8 cellular contexts compared by ENCODE assay signal in the genomic region with DNA sequence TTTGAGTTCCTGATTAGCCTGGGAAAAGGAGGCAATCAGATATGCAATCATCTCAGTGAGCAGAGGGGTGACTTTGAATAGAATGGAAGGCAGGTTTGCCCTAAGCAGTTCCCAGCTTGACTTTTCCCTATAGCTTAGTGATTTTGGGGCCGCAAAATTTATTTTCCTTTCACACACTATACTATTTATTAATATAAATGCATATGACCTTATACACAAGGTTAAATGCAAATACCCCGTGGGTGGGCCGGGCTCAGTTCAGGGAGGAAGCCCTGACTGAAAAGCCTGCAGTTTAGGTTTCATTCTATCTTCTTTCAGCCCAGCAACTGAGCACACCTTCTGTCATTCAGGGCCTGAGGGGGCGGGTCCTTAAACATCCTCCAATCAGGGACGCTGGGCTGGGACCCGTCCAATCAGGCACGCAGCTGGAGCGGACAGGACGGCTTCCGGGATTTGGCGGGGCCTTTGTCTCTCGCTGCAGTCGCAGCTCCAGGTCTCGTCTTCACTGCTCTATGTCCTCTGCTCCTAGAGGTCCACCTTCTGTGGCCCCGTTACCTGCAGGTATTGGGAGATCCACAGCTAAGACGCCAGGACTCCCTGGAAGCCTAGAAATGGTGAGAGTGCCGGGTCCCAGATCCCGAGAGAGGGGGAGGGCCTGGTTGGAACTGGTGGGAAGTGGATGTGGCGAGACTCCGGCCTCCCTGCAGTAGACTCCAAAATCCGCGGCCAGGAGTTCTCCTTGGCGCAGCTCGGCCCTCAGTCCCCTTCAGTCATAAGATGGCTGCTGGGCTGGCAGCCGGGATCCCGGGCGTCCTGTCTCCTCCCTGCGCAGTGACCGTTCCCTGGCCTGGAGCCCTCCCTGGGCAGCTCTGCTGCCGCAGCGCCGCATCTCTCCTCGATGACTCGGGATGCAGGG. TPM values are rescaled to one million over a fixed set of nuclear protein-coding genes. Genes with fewer than 3 reads are reported as not detected.
DNase-seq lines count a peak whose midpoint lies in the region; ATAC-seq and TF ChIP-seq lines count a peak whose summit lies in the region.

A gene (plus strand): TSS at position 468 of the 916 bp plus-strand sequence. CDS start 45 bp downstream, at position 513.

- no peaks in the 10 kb centered on the region for H3K27me3 ChIP-seq in CD4-positive, alpha-beta T cell (ENCODE audit: control insufficient read depth, insufficient read depth, low read length)

- CTCF ChIA-PET in CD4-positive, alpha-beta T cell (lab: Charles Lee), result no interaction called here
- CTCF ChIA-PET in activated CD4-positive, alpha-beta memory T cell treated with anti-CD3 and anti-CD28 coated beads, Interleukin-2, amount 10 ng/mL, durations not matched to agents 7 days and 5 days (lab: Charles Lee), result interaction anchor here (1.3 kb wide), 1 partner anchor 236 kb away, joined by 3 read pairs; no protein-coding TSS in a partner anchor

- intact Hi-C loops in CD4-positive, alpha-beta T cell (cut with DNase I, micrococcal nuclease), result loop anchor here (1.0 to 10.0 kb wide), 10 partner anchors 104 to 1082 kb away; a partner anchor contains a TSS

- POLR2A ChIA-PET in CD4-positive, alpha-beta T cell (lab: Charles Lee), result interaction anchor here (0.5 to 3.2 kb wide), 16 partner anchors 12 to 1942 kb away, joined by 3 to 28 read pairs (median 6); a partner anchor contains a TSS
- POLR2A ChIA-PET in activated CD4-positive, alpha-beta memory T cell treated with anti-CD3 and anti-CD28 coated beads, Interleukin-2, amount 10 ng/mL, durations not matched to agents 7 days and 5 days (lab: Charles Lee), result interaction anchor here (0.7 to 2.7 kb wide), 14 partner anchors 11 to 977 kb away, joined by 3 to 36 read pairs (median 6); a partner anchor contains a TSS

- H3K4me1 Mint-ChIP-seq in CD4-positive, alpha-beta T cell (ENCODE audit: low read depth), result peaks cover 51% of the 10 kb centered on the region
- peaks cover 46% of the 10 kb centered on the region for H3K4me1 Mint-ChIP-seq in activated CD4-positive, alpha-beta memory T cell treated with anti-CD3 and anti-CD28 coated beads, Interleukin-2, amount 10 ng/mL, durations not matched to agents 7 days and 5 days

- peak within 1 kb of the TSS; percentile 94 for H3K27ac Mint-ChIP-seq in CD4-positive, alpha-beta T cell
- peak within 1 kb of the TSS; percentile 92 for H3K27ac Mint-ChIP-seq in activated CD4-positive, alpha-beta memory T cell treated with anti-CD3 and anti-CD28 coated beads, Interleukin-2, amount 10 ng/mL, durations not matched to agents 7 days and 5 days

- H3K27ac ChIP-seq in CD4-positive, alpha-beta T cell (ENCODE audit: low read depth, low read length), result peak within 1 kb of the TSS; percentile 64

- H3K27me3 Mint-ChIP-seq in CD4-positive, alpha-beta T cell, result no peaks in the 10 kb centered on the region
- H3K27me3 Mint-ChIP-seq in activated CD4-positive, alpha-beta memory T cell treated with anti-CD3 and anti-CD28 coated beads, Interleukin-2, amount 10 ng/mL, durations not matched to agents 7 days and 5 days, result no peaks in the 10 kb centered on the region

- no peaks in the 10 kb centered on the region for H3K9me3 Mint-ChIP-seq in CD4-positive, alpha-beta T cell
- H3K9me3 Mint-ChIP-seq in activated CD4-positive, alpha-beta memory T cell treated with anti-CD3 and anti-CD28 coated beads, Interleukin-2, amount 10 ng/mL, durations not matched to agents 7 days and 5 days, result peaks cover 18% of the 10 kb centered on the region

- peak; percentile 99 for ATAC-seq in CD4-positive, alpha-beta T cell (ENCODE audit: poor library complexity)
- ATAC-seq in GM19455 (IDR thresholded peaks at IDR 0.05; ENCODE audit: unreplicated experiment), result peak; percentile 99

- TF ChIP-seq CTCF in CD4-positive, alpha-beta T cell (IDR thresholded peaks at IDR 0.05), result no peak

- H3K36me3 Mint-ChIP-seq in CD4-positive, alpha-beta T cell (ENCODE audit: low read depth), result peaks cover 20% of the 10 kb centered on the region
- peaks cover 48% of the 10 kb centered on the region for H3K36me3 Mint-ChIP-seq in activated CD4-positive, alpha-beta memory T cell treated with anti-CD3 and anti-CD28 coated beads, Interleukin-2, amount 10 ng/mL, durations not matched to agents 7 days and 5 days (ENCODE audit: low read depth)

- peak; percentile 83 to 92 (median 85) for DNase-seq in CD4-positive, alpha-beta T cell
- DNase-seq in HK-2 (ENCODE audit: unreplicated experiment) (peak; percentile 90), NCI-H82 treated with DMSO at 0.1 percent for 48 hours (lab: John Stamatoyannopoulos, UW; ENCODE audit: unreplicated experiment) (peak; percentile 63), lung microvascular endothelial cell (ENCODE audit: low read depth in 2 of 2) (peak; percentile 89 to 92)
- peak; percentile 94 for DNase-seq in activated CD4-positive, alpha-beta memory T cell treated with anti-CD3 and anti-CD28 coated beads, Interleukin-2, amount 10 ng/mL, durations not matched to agents 7 days and 5 days
- peak; percentile 88 for DNase-seq in effector CD4-positive, alpha-beta T cell
- peak; percentile 71 to 81 (median 81) for DNase-seq in stimulated activated CD4-positive, alpha-beta T cell treated with anti-CD3 and anti-CD28 coated beads, TNF-alpha, amount 100 ng/mL, for 4 hours (ENCODE audit: low read depth in 3 of 3)

- H3K4me3 Mint-ChIP-seq in CD4-positive, alpha-beta T cell, result peak within 1 kb of the TSS; percentile 99
- H3K4me3 Mint-ChIP-seq in activated CD4-positive, alpha-beta memory T cell treated with anti-CD3 and anti-CD28 coated beads, Interleukin-2, amount 10 ng/mL, durations not matched to agents 7 days and 5 days, result peak within 1 kb of the TSS; percentile 94

- H3K9me3 ChIP-seq in CD4-positive, alpha-beta T cell (ENCODE audit: control insufficient read depth, low read length), result no peaks in the 10 kb centered on the region

RNA-seq across cellular contexts. Expression of the gene that starts here (rescaled TPM):
- total RNA-seq in CD4-positive, alpha-beta T cell, result 1 to 10 TPM; 6.8 TPM
- total RNA-seq in activated CD4-positive, alpha-beta memory T cell treated with anti-CD3 and anti-CD28 coated beads, Interleukin-2, amount 10 ng/mL, durations not matched to agents 7 days and 5 days, result 10 to 100 TPM in 1 of 2 experiments, 1 to 10 TPM in 1; 8.4 to 10.5 TPM
- 4.1 and 13.7 TPM in 2 replicates for total RNA-seq in lung microvascular endothelial cell

Comparison
In these comparisons a context has a peak if more than half of its experiments do, and no peak if none do; other contexts are left out.
1. Peak in every context shown above with its lines: DNase-seq, ATAC-seq and H3K27ac ChIP-seq.